ENCODE assay signal across 10 cellular contexts in the genomic region with DNA sequence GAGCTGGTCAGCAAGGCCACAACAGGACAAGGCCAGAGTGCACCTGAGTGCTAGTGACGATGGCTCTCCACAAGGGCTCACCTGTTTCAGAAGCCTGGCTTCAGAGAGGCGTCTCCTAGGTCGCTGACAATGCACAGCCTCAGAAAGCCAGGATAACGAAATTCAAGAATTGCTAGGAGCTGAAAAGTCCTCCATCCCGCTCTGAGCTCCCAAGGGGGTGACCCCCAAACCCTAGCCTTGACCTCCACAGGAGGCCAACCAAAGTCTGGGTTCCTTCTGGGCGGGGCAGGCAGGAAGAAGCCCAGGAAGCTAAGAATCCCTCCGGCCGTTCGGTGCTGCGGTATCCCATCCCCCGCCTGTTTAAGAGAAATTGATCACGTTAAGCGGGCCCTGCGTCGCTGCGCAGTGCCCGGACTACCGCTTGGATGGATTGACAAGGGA. TPM values are rescaled to one million over a fixed set of nuclear protein-coding genes. Genes with fewer than 3 reads are reported as not detected.
DNase-seq lines count a peak whose midpoint lies in the region; ATAC-seq and TF ChIP-seq lines count a peak whose summit lies in the region.
"Had no signal": no experiment of that assay in that cellular context is flagged by ENCODE, and none has a peak within 500 bp of the region (broad histone marks: within the 10 kb centered on the region; RNA-seq: fewer than 3 reads in every experiment).

No MANE protein-coding gene starts in this region.

- no peak overlapping the region for H2BK120ac ChIP-seq in trophoblast cell (ENCODE audit: insufficient read depth, low read length, poor library complexity)

- DNase-seq in GM13976 (ENCODE audit: low spot score) (peak; percentile 24), fibroblast of the aortic adventitia (ENCODE audit: low read depth) (no peak), trophoblast cell (no peak), NCI-H2171 (lab: John Stamatoyannopoulos, UW) (no peak)
- no peak for DNase-seq in activated T-cell treated with anti-CD3 and anti-CD28 coated beads, Interleukin-2, amount 50 U/mL, for 4 hours
- no peak for DNase-seq in stimulated activated naive CD4-positive, alpha-beta T cell treated with Interleukin-2 at 50 U/mL for 16 hours (lab: John Stamatoyannopoulos, UW)
- DNase-seq: posterior cingulate gyrus had no signal

- H3K4me3 ChIP-seq in fibroblast of the aortic adventitia (ENCODE audit: low read depth, low read length) = peak overlapping the region; percentile 73
- no peak overlapping the region for H3K4me3 ChIP-seq in trophoblast cell (ENCODE audit: low read depth, low read length)

- H4K91ac ChIP-seq in trophoblast cell (ENCODE audit: low read depth, low read length) = no peak overlapping the region

- peak overlapping the region; percentile 92 for H3K4me3 Mint-ChIP-seq in activated T-cell treated with anti-CD3 and anti-CD28 coated beads, Interleukin-2, amount 50 U/mL, for 4 hours

- H3K9ac ChIP-seq in trophoblast cell (ENCODE audit: low read length) = no peak overlapping the region

- no peaks in the 10 kb centered on the region for H3K79me2 ChIP-seq in trophoblast cell (ENCODE audit: control insufficient read depth, insufficient read depth, low read length, poor library complexity)

- H3K14ac ChIP-seq in trophoblast cell (ENCODE audit: low read length) = no peak overlapping the region

- TF ChIP-seq CTCF in GM13976 (IDR thresholded peaks at IDR 0.05; ENCODE audit: borderline replicate concordance, control extremely low read depth, extremely low read depth, insufficient read depth, missing control alignments) (no peak), fibroblast of the aortic adventitia (IDR thresholded peaks at IDR 0.05; ENCODE audit: insufficient read depth, low read length) (no peak)

- H3K18ac ChIP-seq in trophoblast cell (ENCODE audit: low read length) = no peak overlapping the region

- H2AFZ ChIP-seq in trophoblast cell (ENCODE audit: insufficient read depth, low read length, poor library complexity) = no peak overlapping the region

- H3K23ac ChIP-seq in trophoblast cell (ENCODE audit: low read length) = no peak overlapping the region

- H3K4me2 ChIP-seq in trophoblast cell (ENCODE audit: low read length) = peak overlapping the region; percentile 85

- no peak overlapping the region for H3K4ac ChIP-seq in trophoblast cell (ENCODE audit: low read depth, low read length)

- in situ Hi-C loops in GM13976 (cut with MboI; ENCODE audit: low sequenced_read_pairs, unreplicated experiment) = loop anchor here (25.0 kb wide), 2 partner anchors 599 to 849 kb away; no protein-coding TSS in a partner anchor

- no peak overlapping the region for H3K27ac ChIP-seq in trophoblast cell (ENCODE audit: low read depth, low read length)
- H3K27ac ChIP-seq: adrenal gland had no signal

- peaks cover 72% of the 10 kb centered on the region for H3K27me3 ChIP-seq in trophoblast cell (ENCODE audit: insufficient read depth, low read length)

- no peaks in the 10 kb centered on the region for H3K9me3 Mint-ChIP-seq in activated T-cell treated with anti-CD3 and anti-CD28 coated beads, Interleukin-2, amount 50 U/mL, for 4 hours

- no peak overlapping the region for H2AK5ac ChIP-seq in trophoblast cell (ENCODE audit: low read length)

- peaks cover 3% of the 10 kb centered on the region for H3K79me1 ChIP-seq in trophoblast cell (ENCODE audit: low read length)

- H3K9me3 ChIP-seq in trophoblast cell (ENCODE audit: insufficient read depth, low read depth, low read length) = peaks cover 2% of the 10 kb centered on the region
- H3K9me3 ChIP-seq: adrenal gland had no signal

- no peaks in the 10 kb centered on the region for H3K36me3 ChIP-seq in trophoblast cell (ENCODE audit: control insufficient read depth in 1 of 2, insufficient read depth in 2 of 2, low read length in 2 of 2)
- H3K36me3 ChIP-seq: adrenal gland had no signal

- no peak overlapping the region for H2BK5ac ChIP-seq in trophoblast cell (ENCODE audit: low read depth, low read length, poor library complexity)

- H3K4me1 ChIP-seq in trophoblast cell (ENCODE audit: control insufficient read depth in 1 of 2, insufficient read depth in 2 of 2, low read length in 2 of 2) = peaks cover 24 to 29% of the 10 kb centered on the region in 2 experiments

- no peak overlapping the region for H4K8ac ChIP-seq in trophoblast cell (ENCODE audit: low read depth, low read length)

- no CpG with 5 or more reads among the region's 18 CpGs for WGBS in trophoblast cell (ENCODE audit: extremely low coverage, insufficient coverage, insufficient read length)

- H2BK12ac ChIP-seq in trophoblast cell (ENCODE audit: low read length) = no peak overlapping the region

- H4K12ac ChIP-seq in trophoblast cell (ENCODE audit: low read depth, low read length) = no peak overlapping the region

- peaks cover 55% of the 10 kb centered on the region for H3K4me1 Mint-ChIP-seq in activated T-cell treated with anti-CD3 and anti-CD28 coated beads, Interleukin-2, amount 50 U/mL, for 4 hours (ENCODE audit: low read depth)

- no peaks in the 10 kb centered on the region for H3K36me3 Mint-ChIP-seq in activated T-cell treated with anti-CD3 and anti-CD28 coated beads, Interleukin-2, amount 50 U/mL, for 4 hours (ENCODE audit: insufficient read depth)

- H3K27me3 Mint-ChIP-seq in activated T-cell treated with anti-CD3 and anti-CD28 coated beads, Interleukin-2, amount 50 U/mL, for 4 hours (ENCODE audit: low read depth) = peaks cover 69% of the 10 kb centered on the region

- no peak for ATAC-seq in activated T-cell treated with anti-CD3 and anti-CD28 coated beads, Interleukin-2, amount 50 U/mL, for 4 hours
- no peak for ATAC-seq in GM18520 (IDR thresholded peaks at IDR 0.05; ENCODE audit: unreplicated experiment)
- ATAC-seq in HG03045 (IDR thresholded peaks at IDR 0.05; ENCODE audit: unreplicated experiment) = no peak

RNA-seq across cellular contexts. Expression of gene OSR1, which starts 2.5 kb away (rescaled TPM):
- not detected for total RNA-seq in activated T-cell treated with anti-CD3 and anti-CD28 coated beads, Interleukin-2, amount 50 U/mL, for 4 hours
- 35.8 and 117 TPM in 2 replicates for total RNA-seq in fibroblast of the aortic adventitia (ENCODE audit: low replicate concordance)
- 0.93 and 1.1 TPM in 2 replicates for polyA plus RNA-seq in trophoblast cell (2013)

Comparison
In these comparisons a context has a peak if more than half of its experiments do, and no peak if none do; other contexts are left out.
1. RNA of gene OSR1, which starts 2.5 kb away (total RNA-seq): 35.8 to 117 TPM in fibroblast of the aortic adventitia; not detected in activated T-cell treated with anti-CD3 and anti-CD28 coated beads, Interleukin-2, amount 50 U/mL, for 4 hours; every median in the first group is over 10 times any median in the second.